In genomic region chr5:72248352-72249032, GRCh38 we compare ENCODE assay signal across 10 cellular contexts.
A peak's percentile ranks its signal among the peaks of the same experiment; 100 is the strongest.
DNase-seq lines count a peak whose midpoint lies in the region; ATAC-seq and TF ChIP-seq lines count a peak whose summit lies in the region.
"Had no signal": no experiment of that assay in that cellular context is flagged by ENCODE, and none has a peak within 500 bp of the region (broad histone marks: within the 10 kb centered on the region; RNA-seq: fewer than 3 reads in every experiment).

No MANE protein-coding gene starts in this region.

- WGBS in mesodermal cell (ENCODE audit: insufficient coverage in 2 of 2), 2 experiments = 83% methylated on average over 2 of the region's 3 CpGs; no CpG with 5 or more reads in 1 of the 2 experiments

- no peak overlapping the region for H3K4me3 Mint-ChIP-seq in glutamatergic neuron (ENCODE audit: unreplicated experiment)

- H3K27ac ChIP-seq in cingulate gyrus (ENCODE audit: low read depth, low read length) (peak overlapping the region; percentile 74), mesodermal cell (ENCODE audit: low read depth, low read length, severe bottlenecking) (peak overlapping the region; percentile 39)
- H3K27ac ChIP-seq: KMS-11 had no signal

- peak; percentile 83 for DNase-seq in ACHN
- peak; percentile 91 for DNase-seq in LoVo (ENCODE audit: low spot score)
- no peak for DNase-seq in OCI-M2 (lab: John Stamatoyannopoulos, UW; ENCODE audit: unreplicated experiment)
- no peak for DNase-seq in glutamatergic neuron
- DNase-seq in stimulated activated naive CD4-positive, alpha-beta T cell treated with Interleukin-2 at 50 U/mL for 16 hours (lab: John Stamatoyannopoulos, UW) = no peak
- DNase-seq: Caco-2 had no signal

- peaks cover 31% of the 10 kb centered on the region for H3K4me1 ChIP-seq in mesodermal cell (ENCODE audit: control insufficient read depth, insufficient read depth, low read length, poor library complexity, severe bottlenecking)
- H3K4me1 ChIP-seq: Caco-2 had no signal

- no peaks in the 10 kb centered on the region for H3K9me3 Mint-ChIP-seq in glutamatergic neuron (ENCODE audit: unreplicated experiment)

- in situ Hi-C loops in ACHN (cut with HindIII; ENCODE audit: low pct_ligation_motif_present, low pct_unique_long_range_greater_than_20kb, low sequenced_read_pairs) = no loop called here

- no peak for ATAC-seq in HG03342 (IDR thresholded peaks at IDR 0.05; ENCODE audit: unreplicated experiment)

- peaks cover 23% of the 10 kb centered on the region for H3K4me1 Mint-ChIP-seq in glutamatergic neuron (ENCODE audit: low read depth, unreplicated experiment)

- no peaks in the 10 kb centered on the region for H3K36me3 Mint-ChIP-seq in glutamatergic neuron (ENCODE audit: unreplicated experiment)

- H3K9me3 ChIP-seq in mesodermal cell (ENCODE audit: control insufficient read depth, low read length) = no peaks in the 10 kb centered on the region
- H3K9me3 ChIP-seq: Caco-2 had no signal

- H3K36me3 ChIP-seq in mesodermal cell (ENCODE audit: control insufficient read depth, insufficient read depth, low read length) = no peaks in the 10 kb centered on the region

- H3K27me3 Mint-ChIP-seq in glutamatergic neuron (ENCODE audit: unreplicated experiment) = no peaks in the 10 kb centered on the region

- H3K27ac Mint-ChIP-seq in glutamatergic neuron (ENCODE audit: unreplicated experiment) = no peak overlapping the region

- H3K4me3 ChIP-seq in mesodermal cell (ENCODE audit: extremely low read depth, insufficient read depth, low read length, poor library complexity, severe bottlenecking) = no peak overlapping the region

- no peak for TF ChIP-seq CTCF in glutamatergic neuron (IDR thresholded peaks at IDR 0.05; ENCODE audit: partially characterized antibody, unreplicated experiment)

Comparison
In these comparisons a context has a peak if more than half of its experiments do, and no peak if none do; other contexts are left out.
1. DNase-seq: peak in ACHN (single experiment) and LoVo (single experiment); none in OCI-M2 (single experiment), glutamatergic neuron (single experiment) and stimulated activated naive CD4-positive, alpha-beta T cell treated with Interleukin-2 at 50 U/mL for 16 hours (single experiment).